Comparison of ENCODE assay signal across 8 cellular contexts in genomic region chr17:28836541-28836940, GRCh38. TPM values are rescaled to one million over a fixed set of nuclear protein-coding genes. Genes with fewer than 3 reads are reported as not detected.
DNase-seq lines count a peak whose midpoint lies in the region; ATAC-seq and TF ChIP-seq lines count a peak whose summit lies in the region.
"Not testable (repeated sequence)": the region's sequence is repeated elsewhere in the genome, so short reads cannot be mapped to it uniquely, and the experiment has no call there.

No MANE protein-coding gene starts in this region.

- not testable (repeated sequence) for H4K5ac ChIP-seq in H9 (ENCODE audit: insufficient read length, low read depth, low read length)

- not testable (repeated sequence) for H3K56ac ChIP-seq in H9 (ENCODE audit: insufficient read length, low read depth, low read length)

- not testable (repeated sequence) for H3K18ac ChIP-seq in H9 (ENCODE audit: insufficient read length, low read depth, low read length)

- not testable (repeated sequence) for H3K9me3 Mint-ChIP-seq in H9; activated CD4-positive, alpha-beta memory T cell treated with anti-CD3 and anti-CD28 coated beads for 36 hours; endodermal cell; progenitor cell of endocrine pancreas (ENCODE audit: low read depth); stimulated activated naive B cell treated with anti-CD40 and anti-IgM and Interleukin-4, amounts not matched to agents 10 μg/mL and 1 μg/mL and 100 μg/mL, for 72 hours

- not testable (repeated sequence) for H3K4me3 ChIP-seq in endodermal cell (ENCODE audit: low read length); upper lobe of right lung

- H3K14ac ChIP-seq in H9 (ENCODE audit: insufficient read depth, low read length) = not testable (repeated sequence)

- H3K36me3 ChIP-seq in endodermal cell (ENCODE audit: control insufficient read depth, insufficient read depth, low read length) = peaks cover 12% of the 10 kb centered on the region
- not testable (repeated sequence) for H3K36me3 ChIP-seq in upper lobe of right lung

- H3K4ac ChIP-seq in H9 (ENCODE audit: low read depth, low read length) = not testable (repeated sequence)

- WGBS in H9 (ENCODE audit: extremely low coverage, insufficient read length, low lambda C conversion rate) = no CpG with 5 or more reads among the region's 10 CpGs
- WGBS in endodermal cell (ENCODE audit: insufficient coverage in 1 of 2, insufficient read length in 1 of 2), 2 experiments = 97 to 100% methylated on average over 4 to 9 of the region's 10 CpGs

- H3K23me2 ChIP-seq in H9 (ENCODE audit: insufficient read length, low read depth, low read length, poor library complexity, severe bottlenecking) = not testable (repeated sequence)

- H3K27me3 ChIP-seq in H9 (ENCODE audit: insufficient read depth, low read length); endodermal cell (ENCODE audit: control insufficient read depth, insufficient read depth, low read length, poor library complexity, severe bottlenecking); upper lobe of right lung: not testable (repeated sequence)

- not testable (repeated sequence) for H3K9ac ChIP-seq in H9 (ENCODE audit: extremely low read depth, insufficient read length, low read length); endodermal cell (ENCODE audit: extremely low read depth, low read length, poor library complexity, severe bottlenecking)

- H3T11ph ChIP-seq in H9 (ENCODE audit: low read length) = not testable (repeated sequence)

- H3K23ac ChIP-seq in H9 (ENCODE audit: insufficient read length, low read depth, low read length) = not testable (repeated sequence)

- not testable (repeated sequence) for H2BK15ac ChIP-seq in H9 (ENCODE audit: low read depth, low read length)

- not testable (repeated sequence) for H2AK5ac ChIP-seq in H9 (ENCODE audit: insufficient read length, low read length)

- peak overlapping the region; percentile 64 to 94 (median 92); a peak in 4 of 7 replicates for H3K27ac Mint-ChIP-seq in H9
- not testable (repeated sequence) for H3K27ac Mint-ChIP-seq in activated CD4-positive, alpha-beta memory T cell treated with anti-CD3 and anti-CD28 coated beads for 36 hours; endodermal cell
- H3K27ac Mint-ChIP-seq in progenitor cell of endocrine pancreas = peak overlapping the region; percentile 92
- H3K27ac Mint-ChIP-seq in stimulated activated naive B cell treated with anti-CD40 and anti-IgM and Interleukin-4, amounts not matched to agents 10 μg/mL and 1 μg/mL and 100 μg/mL, for 72 hours = peak overlapping the region; percentile 80

- H3K27me3 Mint-ChIP-seq in H9 (ENCODE audit: low read depth); activated CD4-positive, alpha-beta memory T cell treated with anti-CD3 and anti-CD28 coated beads for 36 hours; endodermal cell (ENCODE audit: insufficient read depth); progenitor cell of endocrine pancreas; stimulated activated naive B cell treated with anti-CD40 and anti-IgM and Interleukin-4, amounts not matched to agents 10 μg/mL and 1 μg/mL and 100 μg/mL, for 72 hours: not testable (repeated sequence)

- H3K9me3 ChIP-seq in H9 (ENCODE audit: control insufficient read depth, low read depth, low read length); endodermal cell (ENCODE audit: control insufficient read depth, low read length); upper lobe of right lung: not testable (repeated sequence)

- peaks cover 14% of the 10 kb centered on the region; the same call in 1 of the 2 replicates for H3K79me2 ChIP-seq in H9 (ENCODE audit: insufficient read depth, low read length)

- H2AFZ ChIP-seq in H9 (ENCODE audit: low read length) = not testable (repeated sequence)

- DNase-seq in H9; progenitor cell of endocrine pancreas (ENCODE audit: low spot score, unreplicated experiment); stimulated activated naive B cell treated with anti-CD40 and anti-IgM and Interleukin-4, amounts not matched to agents 10 μg/mL and 1 μg/mL and 100 μg/mL, for 72 hours: not testable (repeated sequence)
- peak; percentile 3 for DNase-seq in activated CD4-positive, alpha-beta memory T cell treated with anti-CD3 and anti-CD28 coated beads for 36 hours
- DNase-seq in activated effector memory CD4-positive, alpha-beta T cell treated with anti-CD3 and anti-CD28 coated beads, Interleukin-2, amount 50 U/mL, for 16 hours = peak; percentile 47
- DNase-seq in endodermal cell (peak; percentile 21), upper lobe of right lung (peak; percentile 11)

- H4K91ac ChIP-seq in H9 (ENCODE audit: insufficient read length, low read depth, low read length) = not testable (repeated sequence)

- not testable (repeated sequence) for H4K8ac ChIP-seq in H9 (replicated peaks; ENCODE audit: insufficient read length, low read depth, low read length)

- POLR2A ChIA-PET in activated CD4-positive, alpha-beta memory T cell treated with anti-CD3 and anti-CD28 coated beads for 36 hours (lab: Charles Lee) = not testable (repeated sequence)

- peak overlapping the region; percentile 97 for H3K27ac ChIP-seq in 22Rv1
- not testable (repeated sequence) for H3K27ac ChIP-seq in H9 (ENCODE audit: insufficient read length, low read depth, low read length); endodermal cell (ENCODE audit: low read depth, low read length); upper lobe of right lung

- H2BK12ac ChIP-seq in H9 (ENCODE audit: insufficient read length, low read depth, low read length) = not testable (repeated sequence)

- intact Hi-C loops in activated CD4-positive, alpha-beta memory T cell treated with anti-CD3 and anti-CD28 coated beads for 36 hours (cut with micrococcal nuclease); upper lobe of right lung (cut with DNase I): not testable (repeated sequence)

- not testable (repeated sequence) for H2BK20ac ChIP-seq in H9 (ENCODE audit: low read depth, low read length, poor library complexity, severe bottlenecking)

- H3K36me3 Mint-ChIP-seq in H9 (ENCODE audit: insufficient read depth in 1 of 3, low read depth in 3 of 3) (peaks cover 3 to 16% (median 6%) of the 10 kb centered on the region in 3 experiments; a peak in 6 of 7 replicates), endodermal cell (ENCODE audit: low read depth) (peaks cover 23% of the 10 kb centered on the region)
- H3K36me3 Mint-ChIP-seq in activated CD4-positive, alpha-beta memory T cell treated with anti-CD3 and anti-CD28 coated beads for 36 hours; progenitor cell of endocrine pancreas (ENCODE audit: insufficient read depth): not testable (repeated sequence)
- peaks cover 12 to 16% of the 10 kb centered on the region in 2 donors for H3K36me3 Mint-ChIP-seq in stimulated activated naive B cell treated with anti-CD40 and anti-IgM and Interleukin-4, amounts not matched to agents 10 μg/mL and 1 μg/mL and 100 μg/mL, for 72 hours

- not testable (repeated sequence) for H3K4me1 ChIP-seq in H9 (ENCODE audit: insufficient read depth, low read length); endodermal cell (ENCODE audit: control insufficient read depth, insufficient read depth, low read length); upper lobe of right lung

- not testable (repeated sequence) for H4K20me1 ChIP-seq in H9 (ENCODE audit: control insufficient read depth, insufficient read depth, insufficient read length)

- H3K4me3 Mint-ChIP-seq in H9; activated CD4-positive, alpha-beta memory T cell treated with anti-CD3 and anti-CD28 coated beads for 36 hours; endodermal cell; progenitor cell of endocrine pancreas (ENCODE audit: low read depth); stimulated activated naive B cell treated with anti-CD40 and anti-IgM and Interleukin-4, amounts not matched to agents 10 μg/mL and 1 μg/mL and 100 μg/mL, for 72 hours: not testable (repeated sequence)

- not testable (repeated sequence) for H2BK120ac ChIP-seq in H9 (ENCODE audit: low read depth, low read length, poor library complexity, severe bottlenecking)

- ATAC-seq in stimulated activated naive B cell treated with anti-CD40 and anti-IgM and Interleukin-4, amounts not matched to agents 10 μg/mL and 1 μg/mL and 100 μg/mL, for 72 hours (replicated peaks); upper lobe of right lung: not testable (repeated sequence)

- not testable (repeated sequence) for H3K79me1 ChIP-seq in H9 (ENCODE audit: insufficient read depth, low read depth, low read length, poor library complexity, severe bottlenecking)

- not testable (repeated sequence) for H2BK5ac ChIP-seq in H9 (ENCODE audit: insufficient read length, low read length)

- CTCF ChIA-PET in activated CD4-positive, alpha-beta memory T cell treated with anti-CD3 and anti-CD28 coated beads for 36 hours (lab: Charles Lee) = interaction anchor here (1.0 to 1.4 kb wide), 2 partner anchors 67 to 73 kb away, joined by 3 to 7 read pairs; no protein-coding TSS in a partner anchor

- not testable (repeated sequence) for H3K4me2 ChIP-seq in H9 (ENCODE audit: insufficient read depth, insufficient read length, low read length)

- not testable (repeated sequence) for TF ChIP-seq CTCF in 22Rv1 (IDR thresholded peaks at IDR 0.05); H9 (conservative IDR thresholded peaks at IDR 0.05); endodermal cell (conservative IDR thresholded peaks at IDR 0.05); progenitor cell of endocrine pancreas (IDR thresholded peaks at IDR 0.05; ENCODE audit: unreplicated experiment); upper lobe of right lung (IDR thresholded peaks at IDR 0.05)

- H3K4me1 Mint-ChIP-seq in H9; endodermal cell; progenitor cell of endocrine pancreas (ENCODE audit: low read depth): not testable (repeated sequence)
- peaks cover 25% of the 10 kb centered on the region for H3K4me1 Mint-ChIP-seq in activated CD4-positive, alpha-beta memory T cell treated with anti-CD3 and anti-CD28 coated beads for 36 hours (ENCODE audit: low read depth)
- peaks cover 13 to 27% of the 10 kb centered on the region in 2 donors for H3K4me1 Mint-ChIP-seq in stimulated activated naive B cell treated with anti-CD40 and anti-IgM and Interleukin-4, amounts not matched to agents 10 μg/mL and 1 μg/mL and 100 μg/mL, for 72 hours

RNA-seq across cellular contexts. Expression of gene FAM222B, which starts 6.0 kb away (rescaled TPM):
- total RNA-seq in H9 (2021) (76.1 and 77.1 TPM in 2 replicates), endodermal cell (10 to 100 TPM; 59.2 to 75.7 TPM), progenitor cell of endocrine pancreas (48.9 and 58.7 TPM in 2 replicates), upper lobe of right lung (22.2 TPM)
- 10 to 100 TPM; 18.6 to 21.5 TPM for total RNA-seq in activated CD4-positive, alpha-beta memory T cell treated with anti-CD3 and anti-CD28 coated beads for 36 hours
- polyA plus RNA-seq in endodermal cell (2013, experiment 1 of 2) = 43.2 TPM
- polyA plus RNA-seq in endodermal cell (2013, experiment 2 of 2) = 39.4 TPM

RNA-seq across cellular contexts. Expression of gene ERAL1, which starts 18.3 kb away (rescaled TPM):
- total RNA-seq in H9 (2021) = 61.7 and 67.8 TPM in 2 replicates
- 10 to 100 TPM; 43.0 to 48.5 TPM for total RNA-seq in activated CD4-positive, alpha-beta memory T cell treated with anti-CD3 and anti-CD28 coated beads for 36 hours
- total RNA-seq in endodermal cell = 10 to 100 TPM; 54.2 to 60.9 TPM
- polyA plus RNA-seq in endodermal cell (2013, experiment 1 of 2) = 61.4 TPM
- polyA plus RNA-seq in endodermal cell (2013, experiment 2 of 2) = 58.7 TPM
- 49.2 and 49.7 TPM in 2 replicates for total RNA-seq in progenitor cell of endocrine pancreas
- total RNA-seq in upper lobe of right lung = 24.4 TPM
